ENCODE assay signal across 6 cellular contexts in genomic region chr14:81668626-81669274, GRCh38.
"Had no signal": no experiment of that assay in that cellular context is flagged by ENCODE, and none has a peak within 500 bp of the region (broad histone marks: within the 10 kb centered on the region; RNA-seq: fewer than 3 reads in every experiment).

No MANE protein-coding gene starts in this region.

- ATAC-seq: HepG2, K562 had no signal

- H3K27ac ChIP-seq: HL-60 had no signal

- DNase-seq: IMR-90, KBM-7 had no signal

- FAIRE-seq: HepG2, HTR-8/SVneo, K562 had no signal

- H3K4me3 ChIP-seq: K562 had no signal
